Comparison of ENCODE assay signal across 20 cellular contexts in the genomic region with DNA sequence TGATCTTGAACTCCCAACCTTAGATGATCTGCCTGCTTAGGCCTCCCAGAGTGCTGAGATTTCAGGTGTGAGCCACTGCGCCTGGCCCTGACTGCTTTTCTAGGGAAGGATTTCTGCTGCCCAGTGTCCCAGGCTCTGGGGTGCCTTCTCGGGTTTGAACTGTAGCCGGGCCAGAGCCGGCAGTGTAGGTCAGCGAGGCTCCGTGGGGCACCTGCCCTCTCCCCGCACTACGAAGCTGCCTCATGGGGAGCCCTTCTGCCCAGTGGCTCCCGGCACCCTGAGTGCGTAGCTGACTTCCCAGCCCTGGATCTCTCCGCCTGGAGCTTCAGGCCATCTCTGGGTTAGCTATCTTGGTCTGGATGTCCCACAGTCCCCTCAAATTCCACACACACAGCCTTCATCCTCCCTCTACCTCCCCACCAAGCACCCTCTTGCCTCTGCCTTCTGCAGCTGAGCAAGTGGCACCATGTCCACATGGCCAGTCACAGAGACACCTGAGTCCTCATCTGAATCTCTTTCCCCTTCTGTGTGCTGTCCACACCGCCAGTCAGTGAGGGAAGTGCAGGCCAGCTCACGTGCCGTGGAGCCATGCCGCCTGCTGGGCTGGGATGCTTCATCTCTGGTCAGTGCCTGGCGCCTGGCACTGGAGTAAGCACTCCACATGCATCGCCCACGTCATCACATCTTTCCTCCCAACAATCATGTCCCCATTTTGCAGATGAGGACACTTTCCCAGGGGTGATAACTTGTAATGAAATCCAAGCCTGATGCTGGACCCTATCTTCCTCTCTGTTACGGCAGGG.
DNase-seq lines count a peak whose midpoint lies in the region; TF ChIP-seq lines count a peak whose summit lies in the region.
"Had no signal": no experiment of that assay in that cellular context is flagged by ENCODE, and none has a peak within 500 bp of the region (broad histone marks: within the 10 kb centered on the region; RNA-seq: fewer than 3 reads in every experiment).

No MANE protein-coding gene starts in this region.

- TF ChIP-seq CTCF in chondrocyte (IDR thresholded peaks at IDR 0.05) (no peak), neural crest cell (conservative IDR thresholded peaks at IDR 0.05) (no peak), transverse colon (IDR thresholded peaks at IDR 0.05) (no peak), right atrium auricular region (IDR thresholded peaks at IDR 0.05) (no peak)

- no peaks in the 10 kb centered on the region for H3K36me3 Mint-ChIP-seq in activated T-cell treated with anti-CD3 and anti-CD28 coated beads, Interleukin-2, amount 50 U/mL, for 24 hours (ENCODE audit: low read depth)
- H3K36me3 Mint-ChIP-seq in chondrocyte (ENCODE audit: low read depth) = no peaks in the 10 kb centered on the region
- no peaks in the 10 kb centered on the region for H3K36me3 Mint-ChIP-seq in neural crest cell (ENCODE audit: low read depth)

- no peaks in the 10 kb centered on the region for H3K27me3 Mint-ChIP-seq in activated T-cell treated with anti-CD3 and anti-CD28 coated beads, Interleukin-2, amount 50 U/mL, for 24 hours
- H3K27me3 Mint-ChIP-seq in chondrocyte (ENCODE audit: low read depth) (peaks cover 36% of the 10 kb centered on the region), neural crest cell (ENCODE audit: low read depth) (no peaks in the 10 kb centered on the region)

- DNase-seq in activated T-cell treated with anti-CD3 and anti-CD28 coated beads, Interleukin-2, amount 50 U/mL, for 24 hours = peak; percentile 17
- DNase-seq in activated T-cell treated with anti-CD3 and anti-CD28 coated beads for 4 hours = no peak
- peak; percentile 62 for DNase-seq in chondrocyte (ENCODE audit: low spot score)
- DNase-seq in neural crest cell (ENCODE audit: low read depth, low spot score) = no peak
- peak; percentile 1 for DNase-seq in transverse colon
- DNase-seq in Ammon's horn (ENCODE audit: low spot score) = no peak
- no peak for DNase-seq in COLO829 (ENCODE audit: low spot score)
- DNase-seq in right atrium auricular region (ENCODE audit: low spot score) = no peak
- DNase-seq: AML-193, COR-L47, DMS 273 treated with DMSO at 0.1 percent for 48 hours, NCI-H1417 treated with DMSO at 0.1 percent for 48 hours, NCI-H187 treated with DMSO at 0.1 percent for 48 hours, NCI-H2227 treated with DMSO at 0.1 percent for 48 hours, NCI-H510A treated with DMSO at 0.1 percent for 48 hours, NCI-H774, SHP77 treated with DMSO at 0.1 percent for 48 hours had no signal

- H3K4me1 ChIP-seq in transverse colon (peaks cover 9 to 24% (median 14%) of the 10 kb centered on the region in 4 donors), right atrium auricular region (no peaks in the 10 kb centered on the region)
- H3K4me1 ChIP-seq: HAP-1 had no signal

- no peaks in the 10 kb centered on the region for H3K9me3 ChIP-seq in transverse colon
- H3K9me3 ChIP-seq in right atrium auricular region = no peaks in the 10 kb centered on the region
- H3K9me3 ChIP-seq: HAP-1 had no signal

- H3K27me3 ChIP-seq in transverse colon (no peaks in the 10 kb centered on the region), right atrium auricular region (no peaks in the 10 kb centered on the region)

- 85 to 100% methylated on average over 1 to 13 of the region's 19 CpGs for WGBS in transverse colon (ENCODE audit: low coverage in 1 of 2), 2 donors

- TF ChIP-seq POLR2A in transverse colon (IDR thresholded peaks at IDR 0.05) = no peak

- H3K27ac ChIP-seq in transverse colon = no peak overlapping the region
- H3K27ac ChIP-seq in right atrium auricular region = no peak overlapping the region
- H3K27ac ChIP-seq: 22Rv1, KMS-11 had no signal

- H3K4me3 Mint-ChIP-seq in activated T-cell treated with anti-CD3 and anti-CD28 coated beads, Interleukin-2, amount 50 U/mL, for 24 hours = no peak overlapping the region
- H3K4me3 Mint-ChIP-seq in chondrocyte (ENCODE audit: unreplicated experiment) (no peak overlapping the region), neural crest cell (no peak overlapping the region)

- H3K4me3 ChIP-seq in transverse colon (no peak overlapping the region), right atrium auricular region (no peak overlapping the region)
- H3K4me3 ChIP-seq: HAP-1 had no signal

- in situ Hi-C loops in transverse colon (cut with MboI; ENCODE audit: low pct_ligation_motif_present in 1 of 4, low pct_unique_long_range_greater_than_20kb in 1 of 4, low sequenced_read_pairs in 3 of 4) = no loop called here

- H3K9me3 Mint-ChIP-seq in activated T-cell treated with anti-CD3 and anti-CD28 coated beads, Interleukin-2, amount 50 U/mL, for 24 hours = no peaks in the 10 kb centered on the region
- no peaks in the 10 kb centered on the region for H3K9me3 Mint-ChIP-seq in chondrocyte (ENCODE audit: low read depth)
- no peaks in the 10 kb centered on the region for H3K9me3 Mint-ChIP-seq in neural crest cell

- H3K4me1 Mint-ChIP-seq in activated T-cell treated with anti-CD3 and anti-CD28 coated beads, Interleukin-2, amount 50 U/mL, for 24 hours (ENCODE audit: low read depth) = no peaks in the 10 kb centered on the region
- H3K4me1 Mint-ChIP-seq in chondrocyte (ENCODE audit: low read depth) (no peaks in the 10 kb centered on the region), neural crest cell (peaks cover 23% of the 10 kb centered on the region)

- H3K27ac Mint-ChIP-seq in activated T-cell treated with anti-CD3 and anti-CD28 coated beads, Interleukin-2, amount 50 U/mL, for 24 hours = no peak overlapping the region
- H3K27ac Mint-ChIP-seq in chondrocyte (ENCODE audit: unreplicated experiment) = no peak overlapping the region
- H3K27ac Mint-ChIP-seq in neural crest cell (ENCODE audit: unreplicated experiment) = peak overlapping the region; percentile 93

- no peak for TF ChIP-seq EP300 in transverse colon (IDR thresholded peaks at IDR 0.05; ENCODE audit: low read depth)

- intact Hi-C loops in transverse colon (cut with DNase I; ENCODE audit: low total_unique reads) = no loop called here

- H3K36me3 ChIP-seq in transverse colon = no peaks in the 10 kb centered on the region
- H3K36me3 ChIP-seq in right atrium auricular region = no peaks in the 10 kb centered on the region
- H3K36me3 ChIP-seq: HAP-1 had no signal

Comparison
In these comparisons a context has a peak if more than half of its experiments do, and no peak if none do; other contexts are left out.
1. DNase-seq: peak in activated T-cell treated with anti-CD3 and anti-CD28 coated beads, Interleukin-2, amount 50 U/mL, for 24 hours (single experiment), chondrocyte (single experiment) and transverse colon (single experiment); none in activated T-cell treated with anti-CD3 and anti-CD28 coated beads for 4 hours (single experiment), neural crest cell (single experiment), Ammon's horn (single experiment), COLO829 (single experiment) and right atrium auricular region (single experiment).